ENCODE assay signal across 16 cellular contexts in genomic region chr2:233258211-233258610, GRCh38. TPM values are rescaled to one million over a fixed set of nuclear protein-coding genes. Genes with fewer than 3 reads are reported as not detected.
"Had no signal": no experiment of that assay in that cellular context is flagged by ENCODE, and none has a peak within 500 bp of the region (broad histone marks: within the 10 kb centered on the region; RNA-seq: fewer than 3 reads in every experiment).

No MANE protein-coding gene starts in this region.

- H3K9me3 Mint-ChIP-seq: neural crest cell had no signal

- DNase-seq: activated CD4-positive, alpha-beta T cell treated with anti-CD3 and anti-CD28 coated beads for 1 hour; activated CD8-positive, alpha-beta memory T cell treated with anti-CD3 and anti-CD28 coated beads for 24 hours; activated effector memory CD4-positive, alpha-beta T cell treated with anti-CD3 and anti-CD28 coated beads, Interleukin-2, amount 50 U/mL, for 16 hours; colonic mucosa; effector CD4-positive, alpha-beta T cell; kidney glomerular epithelial cell; mesendoderm; pancreas; stimulated activated CD4-positive, alpha-beta T cell treated with anti-CD3 and anti-CD28 coated beads, Interleukin-15, amount 100 ng/mL, for 24 hours; stimulated activated CD4-positive, alpha-beta T cell treated with anti-CD3 and anti-CD28 coated beads, Interleukin-4, amount 100 ng/mL, for 24 hours; T-helper 9 cell; thyroid gland had no signal

- H3K4me3 Mint-ChIP-seq: neural crest cell had no signal

- ATAC-seq: pancreas had no signal

RNA-seq across cellular contexts. Expression of gene SAG, which starts 49.4 kb away (rescaled TPM):
- total RNA-seq: astrocyte, liver, neural crest cell, pancreas, renal cortical epithelial cell had no signal
